In genomic region chr2:233105156-233105895, GRCh38 we compare ENCODE assay signal across 18 cellular contexts.
"Had no signal": no experiment of that assay in that cellular context is flagged by ENCODE, and none has a peak within 500 bp of the region (broad histone marks: within the 10 kb centered on the region; RNA-seq: fewer than 3 reads in every experiment).

No MANE protein-coding gene starts in this region.

- DNase-seq: activated CD4-positive, alpha-beta memory T cell treated with anti-CD3 and anti-CD28 coated beads for 36 hours; activated CD8-positive, alpha-beta memory T cell treated with anti-CD3 and anti-CD28 coated beads, Interleukin-2, amount 10 ng/mL, durations not matched to agents 7 days and 5 days; activated effector memory CD4-positive, alpha-beta T cell treated with Interleukin-2 at 50 U/mL for 16 hours; activated naive CD4-positive, alpha-beta T cell treated with anti-CD3 and anti-CD28 coated beads, Interleukin-2, amount 50 U/mL, for 16 hours; activated T-cell treated with anti-CD3 and anti-CD28 coated beads, Interleukin-2, amount 50 U/mL, for 4 hours; amniotic stem cell; effector CD8-positive, alpha-beta T cell; foreskin fibroblast; glutamatergic neuron; pancreas; sigmoid colon; stimulated activated CD4-positive, alpha-beta T cell treated with anti-CD3 and anti-CD28 coated beads, Interleukin-2, amount 100 ng/mL, for 24 hours; thyroid gland; uterus had no signal

- H3K27ac ChIP-seq: coronary artery, neural progenitor cell, pancreas, sigmoid colon, thyroid gland, uterus had no signal

- H3K9me3 Mint-ChIP-seq: T-helper 2 cell treated with Interferon-gamma antibody and Interleukin-4, amounts not matched to agents 5 μg/mL and 100 μg/mL, for 36 hours had no signal

- H2AFZ ChIP-seq: neural progenitor cell had no signal

- H3K4me2 ChIP-seq: neural progenitor cell had no signal

- H3K27me3 Mint-ChIP-seq: activated CD4-positive, alpha-beta memory T cell treated with anti-CD3 and anti-CD28 coated beads for 36 hours; activated CD8-positive, alpha-beta memory T cell treated with anti-CD3 and anti-CD28 coated beads, Interleukin-2, amount 10 ng/mL, durations not matched to agents 7 days and 5 days had no signal

- H3K36me3 Mint-ChIP-seq: neural progenitor cell had no signal

- H3K9me3 ChIP-seq: pancreas, sigmoid colon, thyroid gland, uterus had no signal

- H3K9ac ChIP-seq: neural progenitor cell had no signal

- H3K4me3 Mint-ChIP-seq: activated CD4-positive, alpha-beta memory T cell treated with anti-CD3 and anti-CD28 coated beads for 36 hours; activated CD8-positive, alpha-beta memory T cell treated with anti-CD3 and anti-CD28 coated beads, Interleukin-2, amount 10 ng/mL, durations not matched to agents 7 days and 5 days; activated T-cell treated with anti-CD3 and anti-CD28 coated beads, Interleukin-2, amount 50 U/mL, for 4 hours; neural progenitor cell; T-helper 2 cell treated with Interferon-gamma antibody and Interleukin-4, amounts not matched to agents 5 μg/mL and 100 μg/mL, for 36 hours had no signal

- H3K36me3 ChIP-seq: neural progenitor cell, pancreas, sigmoid colon, thyroid gland, uterus had no signal

- H3K27me3 ChIP-seq: neural progenitor cell, pancreas, sigmoid colon, thyroid gland, uterus had no signal

- H3K27ac Mint-ChIP-seq: activated CD4-positive, alpha-beta memory T cell treated with anti-CD3 and anti-CD28 coated beads for 36 hours; activated CD8-positive, alpha-beta memory T cell treated with anti-CD3 and anti-CD28 coated beads, Interleukin-2, amount 10 ng/mL, durations not matched to agents 7 days and 5 days; neural progenitor cell; T-helper 2 cell treated with Interferon-gamma antibody and Interleukin-4, amounts not matched to agents 5 μg/mL and 100 μg/mL, for 36 hours had no signal

- H3K4me3 ChIP-seq: coronary artery, neural progenitor cell, pancreas, sigmoid colon, thyroid gland, uterus had no signal

- H3K4me1 ChIP-seq: neural progenitor cell, pancreas, sigmoid colon, thyroid gland, uterus had no signal

- ATAC-seq: activated CD4-positive, CD25-positive, alpha-beta regulatory T cell treated with anti-CD3 and anti-CD28 coated beads, Interleukin-2, amount 50 U/mL, for 24 hours; activated CD8-positive, alpha-beta memory T cell treated with anti-CD3 and anti-CD28 coated beads, Interleukin-2, amount 10 ng/mL, durations not matched to agents 7 days and 5 days; activated T-cell treated with anti-CD3 and anti-CD28 coated beads, Interleukin-2, amount 50 U/mL, for 4 hours; pancreas had no signal
